In genomic region chr6:106510090-106510970, GRCh38 we compare ENCODE assay signal across 8 cellular contexts.
DNase-seq lines count a peak whose midpoint lies in the region; ATAC-seq and TF ChIP-seq lines count a peak whose summit lies in the region.

No MANE protein-coding gene starts in this region.

- H3K4me2 ChIP-seq in IMR-90 (ENCODE audit: low read depth, low read length) = peak overlapping the region; percentile 97

- H2BK20ac ChIP-seq in IMR-90 (ENCODE audit: low read depth, low read length) = no peak overlapping the region

- H4K91ac ChIP-seq in IMR-90 (ENCODE audit: insufficient read depth, low read depth, low read length) = no peak overlapping the region

- H3K14ac ChIP-seq in IMR-90 (replicated peaks; ENCODE audit: low read depth, low read length) = no peak overlapping the region

- no peak overlapping the region for H2BK15ac ChIP-seq in IMR-90 (ENCODE audit: low read depth, low read length)

- in situ Hi-C loops in IMR-90 (cut with MboI; ENCODE audit: low sequenced_read_pairs) = no loop called here

- H3K9me3 ChIP-seq in IMR-90 (ENCODE audit: control insufficient read depth, insufficient read depth, low read length) (no peaks in the 10 kb centered on the region), ascending aorta (no peaks in the 10 kb centered on the region), iPS-18c (ENCODE audit: control insufficient read depth, insufficient read depth, low read length) (no peaks in the 10 kb centered on the region)

- H3K4me1 ChIP-seq in IMR-90 (ENCODE audit: control insufficient read depth, insufficient read depth, low read length) = peaks cover 7% of the 10 kb centered on the region; the same call in 1 of the 2 replicates
- H3K4me1 ChIP-seq in ascending aorta = peaks cover 3 to 17% of the 10 kb centered on the region in 2 donors

- no TSS peak for BruUV-seq in IMR-90 (replicated peaks; lab: Mats Ljungman, UMichigan)

- DNase-seq in Ammon's horn (ENCODE audit: low spot score) (peak; percentile 10), IMR-90 (no peak), SW480 (ENCODE audit: low spot score) (peak; percentile 50), ascending aorta (ENCODE audit: low spot score in 2 of 2) (peak in 1 of 2 donors; percentile 73), NCI-H1092 (lab: John Stamatoyannopoulos, UW) (no peak)
- DNase-seq in stimulated activated CD4-positive, alpha-beta T cell treated with anti-CD3 and anti-CD28 coated beads, Interleukin-12 subunit alpha, Interleukin-12 subunit beta, amount 100 ng/mL, for 48 hours (ENCODE audit: low read depth in 2 of 3, low spot score in 1 of 3) = peak in 2 of 3 donors; percentile 53 to 61

- H3K9me1 ChIP-seq in IMR-90 (ENCODE audit: insufficient read depth, low read length) = peaks cover 4% of the 10 kb centered on the region; the same call in 1 of the 2 replicates

- ATAC-seq in GM19455 (IDR thresholded peaks at IDR 0.05; ENCODE audit: unreplicated experiment) (peak; percentile 40), IMR-90 (ENCODE audit: low read depth) (peak; percentile 5; the same call in 1 of the 2 replicates)

- H3K36me3 ChIP-seq in IMR-90 (ENCODE audit: control insufficient read depth, insufficient read depth, low read length) = no peaks in the 10 kb centered on the region
- H3K36me3 ChIP-seq in ascending aorta = no peaks in the 10 kb centered on the region

- POLR2A ChIA-PET in IMR-90 (lab: Charles Lee; ENCODE audit: unreplicated experiment) = no interaction called here

- no peaks in the 10 kb centered on the region for H3K79me1 ChIP-seq in IMR-90 (ENCODE audit: low read depth in 1 of 2, low read length in 2 of 2)

- no peak for TF ChIP-seq RAD21 in IMR-90 (IDR thresholded peaks at IDR 0.05; ENCODE audit: low read length)

- no peak overlapping the region for H4K5ac ChIP-seq in IMR-90 (ENCODE audit: low read depth, low read length)

- H3K18ac ChIP-seq in IMR-90 (ENCODE audit: low read depth, low read length) = no peak overlapping the region

- intact Hi-C loops in IMR-90 (cut with micrococcal nuclease) = loop anchor here (2.0 to 5.0 kb wide), 2 partner anchors 46 to 467 kb away; no protein-coding TSS in a partner anchor
- intact Hi-C loops in ascending aorta (cut with DNase I) = loop anchor here (2.0 to 10.0 kb wide), 3 partner anchors 36 to 906 kb away; no protein-coding TSS in a partner anchor

- no peaks in the 10 kb centered on the region for H4K20me1 ChIP-seq in IMR-90 (ENCODE audit: insufficient read depth, low read length)

- H2AK5ac ChIP-seq in IMR-90 (ENCODE audit: low read depth, low read length) = no peak overlapping the region

- no peak overlapping the region for H2BK120ac ChIP-seq in IMR-90 (ENCODE audit: low read depth, low read length)

- no peak for TF ChIP-seq CTCF in IMR-90 (conservative IDR thresholded peaks at IDR 0.05; ENCODE audit: low read depth, low read length)
- no peak for TF ChIP-seq CTCF in ascending aorta (IDR thresholded peaks at IDR 0.05)

- no peak overlapping the region for H3K4ac ChIP-seq in IMR-90 (ENCODE audit: low read depth, low read length)

- WGBS in IMR-90 (ENCODE audit: extremely low coverage in 2 of 2, insufficient read length in 1 of 2), 2 experiments = 1% methylated on average over 16 of the region's 56 CpGs; no CpG with 5 or more reads in 1 of the 2 experiments

- H3K23ac ChIP-seq in IMR-90 (ENCODE audit: low read depth, low read length) = no peak overlapping the region; the same call in 1 of the 2 replicates

- dilution Hi-C loops in IMR-90 (cut with HindIII; ENCODE audit: low sequenced_read_pairs, unreplicated experiment) = no loop called here

- H2AFZ ChIP-seq in IMR-90 (replicated peaks; ENCODE audit: low read length, poor library complexity) = peak overlapping the region; percentile 86

- no peak for TF ChIP-seq POLR2A in IMR-90 (IDR thresholded peaks at IDR 0.05; ENCODE audit: low read depth, low read length)

- peak overlapping the region; percentile 39 for H2AK9ac ChIP-seq in IMR-90 (replicated peaks; ENCODE audit: low read depth, low read length, poor library complexity)

- no peak overlapping the region for H3K9ac ChIP-seq in IMR-90 (ENCODE audit: low read depth, low read length)

- H3K27me3 ChIP-seq in IMR-90 (ENCODE audit: control insufficient read depth, insufficient read depth, low read length) (peaks cover 35% of the 10 kb centered on the region), ascending aorta (no peaks in the 10 kb centered on the region)

- H4K8ac ChIP-seq in IMR-90 (ENCODE audit: low read depth in 2 of 2, low read length in 2 of 2) = no peak overlapping the region

- no peak overlapping the region for H2BK5ac ChIP-seq in IMR-90 (ENCODE audit: low read depth, low read length, poor library complexity, severe bottlenecking)

- CTCF ChIA-PET in IMR-90 (lab: Yijun Ruan, JAX) = interaction anchor here (1.2 to 1.8 kb wide), 3 partner anchors 10 to 62 kb away, joined by 3 to 4 read pairs (median 3); no protein-coding TSS in a partner anchor

- H3K4me3 ChIP-seq in IMR-90 (ENCODE audit: insufficient read depth, low read depth, low read length) = peak overlapping the region; percentile 35
- H3K4me3 ChIP-seq in ascending aorta = peak overlapping the region; percentile 53 to 92
- peak overlapping the region; percentile 71 for H3K4me3 ChIP-seq in iPS-18c (ENCODE audit: insufficient read depth, low read depth, low read length)

- no peak overlapping the region for H3K27ac ChIP-seq in IMR-90 (ENCODE audit: insufficient read depth, low read length)
- no peak overlapping the region for H3K27ac ChIP-seq in ascending aorta

- H3K56ac ChIP-seq in IMR-90 (ENCODE audit: extremely low read depth, insufficient read depth, low read length) = no peak overlapping the region; the same call in 1 of the 2 replicates

TF ChIP-seq in IMR-90, 13 proteins besides CTCF, POLR2A, EP300 and RAD21:
- no peak for TF ChIP-seq MXI1 (IDR thresholded peaks at IDR 0.05; ENCODE audit: borderline replicate concordance, low read depth, low read length)
- TF ChIP-seq BHLHE40 (IDR thresholded peaks at IDR 0.05; ENCODE audit: low read depth, low read length) = no peak
- no peak for TF ChIP-seq MAFK (IDR thresholded peaks at IDR 0.05; ENCODE audit: low read depth, low read length)
- TF ChIP-seq USF2 (IDR thresholded peaks at IDR 0.05; ENCODE audit: low read depth, low read length) = no peak
- no peak for TF ChIP-seq NFE2L2 (IDR thresholded peaks at IDR 0.05; ENCODE audit: low read depth, low read length)
- TF ChIP-seq ELK1 (IDR thresholded peaks at IDR 0.05; ENCODE audit: borderline replicate concordance, low read depth, low read length) = no peak
- TF ChIP-seq SMC3 (IDR thresholded peaks at IDR 0.05; ENCODE audit: low read depth, low read length) = no peak
- TF ChIP-seq MAZ (IDR thresholded peaks at IDR 0.05; ENCODE audit: borderline replicate concordance, low read depth, low read length) = no peak
- TF ChIP-seq FOS (IDR thresholded peaks at IDR 0.05; ENCODE audit: low read depth, low read length) = no peak
- TF ChIP-seq CHD1 (IDR thresholded peaks at IDR 0.05; ENCODE audit: low read depth, low read length) = no peak
- no peak for TF ChIP-seq RCOR1 (IDR thresholded peaks at IDR 0.05; ENCODE audit: insufficient replicate concordance, low read length)
- no peak for TF ChIP-seq RFX5 (IDR thresholded peaks at IDR 0.05; ENCODE audit: low read depth, low read length)
- TF ChIP-seq CEBPB (IDR thresholded peaks at IDR 0.05; ENCODE audit: low read depth, low read length) = no peak

Comparison
In these comparisons a context has a peak if more than half of its experiments do, and no peak if none do; other contexts are left out.
1. DNase-seq: peak in Ammon's horn (single experiment), SW480 (single experiment) and stimulated activated CD4-positive, alpha-beta T cell treated with anti-CD3 and anti-CD28 coated beads, Interleukin-12 subunit alpha, Interleukin-12 subunit beta, amount 100 ng/mL, for 48 hours (2 of 3); none in IMR-90 (single experiment) and NCI-H1092 (single experiment).
2. Peak in every context shown above with its lines, with median percentiles within 50 percentile points of each other: H3K4me3 ChIP-seq.